13 cellular contexts compared by ENCODE assay signal in the genomic region with DNA sequence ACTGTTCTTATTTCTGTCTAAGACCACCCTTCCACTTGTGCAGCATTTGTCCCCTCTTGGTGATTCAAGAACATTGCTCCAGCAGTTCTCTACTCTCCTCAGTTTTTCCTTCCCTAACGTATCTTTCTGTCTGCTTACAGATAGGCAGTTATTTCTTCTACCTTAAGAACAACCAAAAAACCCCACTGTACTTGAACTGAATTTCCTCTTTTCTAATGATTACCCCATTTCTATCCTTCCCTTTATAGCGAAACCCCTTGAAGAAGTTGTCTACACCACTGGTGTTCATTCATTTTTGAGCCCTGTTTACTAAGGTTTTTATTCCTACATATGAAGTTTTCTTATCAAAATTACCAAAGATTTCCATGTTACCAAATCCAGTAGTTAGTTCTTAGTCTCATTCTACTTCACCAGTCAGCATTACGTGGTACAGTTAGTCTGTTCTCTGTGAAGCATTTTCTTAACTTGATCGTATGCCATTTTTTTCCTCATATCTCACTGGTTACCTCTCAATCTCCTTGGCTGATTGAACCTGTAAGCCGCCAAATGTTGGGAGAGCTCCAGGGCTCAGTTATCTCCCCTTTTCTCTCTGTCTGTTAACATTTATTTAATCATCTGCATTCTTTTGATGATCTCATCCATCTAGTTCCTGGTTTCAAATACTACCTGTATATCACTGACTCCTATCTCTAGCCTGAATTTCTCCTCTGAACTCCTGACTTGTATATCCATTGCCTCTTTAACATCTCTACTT. TPM values are rescaled to one million over a fixed set of nuclear protein-coding genes. Genes with fewer than 3 reads are reported as not detected.
DNase-seq lines count a peak whose midpoint lies in the region; ATAC-seq, FAIRE-seq and TF ChIP-seq lines count a peak whose summit lies in the region.
"Had no signal": no experiment of that assay in that cellular context is flagged by ENCODE, and none has a peak within 500 bp of the region (broad histone marks: within the 10 kb centered on the region; RNA-seq: fewer than 3 reads in every experiment).

No MANE protein-coding gene starts in this region.

- CTCF ChIA-PET in Calu3 (lab: Charles Lee) = interaction anchor here (0.6 kb wide), 1 partner anchor 189 kb away, joined by 3 read pairs; no protein-coding TSS in a partner anchor

- H3K36me3 Mint-ChIP-seq in Calu3 (ENCODE audit: insufficient read depth, unreplicated experiment) = peaks cover 5% of the 10 kb centered on the region
- H3K36me3 Mint-ChIP-seq in naive thymus-derived CD8-positive, alpha-beta T cell = peaks cover 0 to 53% (median 7%) of the 10 kb centered on the region in 3 donors

- TF ChIP-seq CTCF in Calu3 (IDR thresholded peaks at IDR 0.05; ENCODE audit: unreplicated experiment) (no peak), Loucy (conservative IDR thresholded peaks at IDR 0.05; ENCODE audit: low read length) (no peak)

- POLR2A ChIA-PET in naive thymus-derived CD8-positive, alpha-beta T cell (lab: Charles Lee) = interaction anchor here (3.0 kb wide), 1 partner anchor 9 kb away, joined by 12 read pairs; the partner anchor contains the start of gene LSM14A

- DNase-seq in Calu3 = no peak
- DNase-seq in amniotic epithelial cell (ENCODE audit: low read depth) = peak; percentile 35
- DNase-seq in naive thymus-derived CD8-positive, alpha-beta T cell = no peak
- no peak for DNase-seq in posterior cingulate gyrus
- no peak for DNase-seq in NCI-H146 treated with DMSO at 0.1 percent for 48 hours (lab: John Stamatoyannopoulos, UW; ENCODE audit: unreplicated experiment)
- DNase-seq in RCC 7860 (ENCODE audit: low spot score) = no peak
- no peak for DNase-seq in HuH-7 (ENCODE audit: low spot score)
- DNase-seq: activated CD4-positive, CD25-positive, alpha-beta regulatory T cell; effector CD4-positive, alpha-beta T cell; head of caudate nucleus; Peyer's patch had no signal

- BruUV-seq in Calu3 (replicated peaks; lab: Mats Ljungman, UMichigan) = no TSS peak

- ATAC-seq in naive thymus-derived CD8-positive, alpha-beta T cell = no peak

- intact Hi-C loops in Calu3 (cut with micrococcal nuclease; ENCODE audit: unreplicated experiment) = no loop called here
- intact Hi-C loops in posterior cingulate gyrus (cut with DNase I) = no loop called here

- H3K4me3 Mint-ChIP-seq in Calu3 (ENCODE audit: low read depth, unreplicated experiment) = peak overlapping the region; percentile 1
- peak overlapping the region in 9 of 10 donors; percentile 16 to 66 (median 42) for H3K4me3 Mint-ChIP-seq in naive thymus-derived CD8-positive, alpha-beta T cell

- peaks cover 64% of the 10 kb centered on the region for H3K4me1 ChIP-seq in Loucy (ENCODE audit: insufficient read depth, low read length, poor library complexity, severe bottlenecking)

- H3K36me3 ChIP-seq in Loucy (ENCODE audit: insufficient read depth, low read length) = peaks cover 10% of the 10 kb centered on the region

- no peaks in the 10 kb centered on the region for H3K27me3 Mint-ChIP-seq in Calu3 (ENCODE audit: unreplicated experiment)
- H3K27me3 Mint-ChIP-seq in naive thymus-derived CD8-positive, alpha-beta T cell = no peaks in the 10 kb centered on the region

- no peaks in the 10 kb centered on the region for H3F3A ChIP-seq in Loucy (ENCODE audit: low read depth)

- peaks cover 100% of the 10 kb centered on the region for H3K79me2 ChIP-seq in Loucy (ENCODE audit: insufficient read depth, low read length)

- no peaks in the 10 kb centered on the region for H3K9me3 Mint-ChIP-seq in Calu3 (ENCODE audit: low read depth, unreplicated experiment)
- no peaks in the 10 kb centered on the region for H3K9me3 Mint-ChIP-seq in naive thymus-derived CD8-positive, alpha-beta T cell

- H3K4me1 Mint-ChIP-seq in Calu3 (ENCODE audit: low read depth, unreplicated experiment) = peaks cover 55% of the 10 kb centered on the region
- H3K4me1 Mint-ChIP-seq in naive thymus-derived CD8-positive, alpha-beta T cell = peaks cover 43 to 93% (median 85%) of the 10 kb centered on the region in 4 donors

- FAIRE-seq in RCC 7860 (lab: Jason Lieb, UNC) = no peak

- no peak overlapping the region for H3K9ac ChIP-seq in Loucy (ENCODE audit: low read depth, low read length, poor library complexity, severe bottlenecking)
- H3K9ac ChIP-seq: KMS-11 had no signal

- peak overlapping the region; percentile 10 for H3K27ac Mint-ChIP-seq in Calu3 (ENCODE audit: unreplicated experiment)
- peak overlapping the region in 7 of 10 donors; percentile 11 to 70 (median 46) for H3K27ac Mint-ChIP-seq in naive thymus-derived CD8-positive, alpha-beta T cell

- no peak overlapping the region for H2AFZ ChIP-seq in Loucy (ENCODE audit: low read length)

- no peak overlapping the region for H3K4me3 ChIP-seq in Loucy (ENCODE audit: low read length, poor library complexity, severe bottlenecking)
- H3K4me3 ChIP-seq: Peyer's patch had no signal

- H3K9me3 ChIP-seq in Loucy (ENCODE audit: insufficient read depth, low read depth, low read length) = no peaks in the 10 kb centered on the region
- H3K9me3 ChIP-seq: Peyer's patch had no signal

- H3K9me2 ChIP-seq in Loucy (replicated peaks; ENCODE audit: low read depth, low read length) = no peaks in the 10 kb centered on the region

- peak overlapping the region; percentile 97 for H3K4me2 ChIP-seq in Loucy (ENCODE audit: low read depth, low read length, poor library complexity, severe bottlenecking)
- H3K4me2 ChIP-seq: KMS-11 had no signal

- peaks cover 98% of the 10 kb centered on the region for H4K20me1 ChIP-seq in Loucy (ENCODE audit: insufficient read depth, low read length, poor library complexity, severe bottlenecking)

- no peaks in the 10 kb centered on the region for H3K27me3 ChIP-seq in Loucy (ENCODE audit: insufficient read depth, low read length, poor library complexity, severe bottlenecking)
- H3K27me3 ChIP-seq: Peyer's patch had no signal

RNA-seq across cellular contexts. Expression of gene LSM14A, which starts 9.0 kb away (rescaled TPM):
- 114 and 131 TPM in 2 replicates for total RNA-seq in Calu3 (2022)
- 100 to 1,000 TPM; 196 to 209 TPM for total RNA-seq in naive thymus-derived CD8-positive, alpha-beta T cell
- polyA plus RNA-seq in naive thymus-derived CD8-positive, alpha-beta T cell = 100 to 1,000 TPM; 163 to 193 (median 172) TPM
